11 cellular contexts compared by ENCODE assay signal in genomic region chr6:30091577-30092381, GRCh38. TPM values are rescaled to one million over a fixed set of nuclear protein-coding genes. Genes with fewer than 3 reads are reported as not detected.
DNase-seq lines count a peak whose midpoint lies in the region; ATAC-seq lines count a peak whose summit lies in the region.
"Had no signal": no experiment of that assay in that cellular context is flagged by ENCODE, and none has a peak within 500 bp of the region (broad histone marks: within the 10 kb centered on the region; RNA-seq: fewer than 3 reads in every experiment).

No MANE protein-coding gene starts in this region.

- peak overlapping the region; percentile 25 to 42 for H3K9ac ChIP-seq in duodenal mucosa (ENCODE audit: low read depth in 1 of 2, low read length in 2 of 2)

- ATAC-seq in T-cell (replicated peaks in 1 of 4), result no peak

- DNase-seq in AG20443 (ENCODE audit: low spot score) (peak; percentile 85), LoVo (ENCODE audit: low spot score) (peak; percentile 86), mucosa of gallbladder (ENCODE audit: low spot score) (peak; percentile 86), T-cell (no peak), activated gamma-delta T cell treated with Interleukin-2 at 50 U/mL for 16 hours (no peak), NCI-H510A treated with DMSO at 0.1 percent for 48 hours (lab: John Stamatoyannopoulos, UW) (no peak)
- no peak for DNase-seq in activated effector memory CD4-positive, alpha-beta T cell treated with anti-CD3 and anti-CD28 coated beads, Interleukin-2, amount 50 U/mL, for 16 hours
- DNase-seq: central memory CD4-positive, alpha-beta T cell; DMS153 had no signal

- peak overlapping the region in 1 of 2 donors; percentile 18 for H3K4me3 ChIP-seq in duodenal mucosa (ENCODE audit: low read depth in 1 of 2, low read length in 2 of 2)

- no peak overlapping the region for H3K27ac Mint-ChIP-seq in T-cell

- no peaks in the 10 kb centered on the region for H3K9me3 Mint-ChIP-seq in T-cell

- no peaks in the 10 kb centered on the region for H3K9me3 ChIP-seq in duodenal mucosa (ENCODE audit: control insufficient read depth in 1 of 2, low read length in 2 of 2)

- POLR2A ChIA-PET in T-cell (lab: Charles Lee), result no interaction called here

- CTCF ChIA-PET in T-cell (lab: Charles Lee), result no interaction called here

- H3K27me3 Mint-ChIP-seq in T-cell, result peaks cover 58 to 77% of the 10 kb centered on the region in 2 donors

- no peaks in the 10 kb centered on the region for H3K36me3 ChIP-seq in duodenal mucosa (ENCODE audit: control insufficient read depth in 1 of 2, insufficient read depth in 2 of 2, low read length in 2 of 2)

- H3K27me3 ChIP-seq in duodenal mucosa (ENCODE audit: control insufficient read depth in 1 of 2, insufficient read depth in 2 of 2, low read length in 2 of 2), result peaks cover 4 to 5% of the 10 kb centered on the region in 2 donors

- H3K36me3 Mint-ChIP-seq in T-cell, result no peaks in the 10 kb centered on the region

- H3K27ac ChIP-seq in duodenal mucosa (ENCODE audit: low read depth, low read length), result peak overlapping the region; percentile 79

- peaks cover 0 to 6% (median 0%) of the 10 kb centered on the region in 3 donors for H3K4me1 Mint-ChIP-seq in T-cell

- H3K4me1 ChIP-seq in duodenal mucosa (ENCODE audit: control insufficient read depth in 1 of 2, insufficient read depth in 2 of 2, low read length in 2 of 2), result peaks cover 17 to 23% of the 10 kb centered on the region in 2 donors

- H3K4me3 Mint-ChIP-seq in T-cell, result no peak overlapping the region

RNA-seq across cellular contexts. Expression of gene RNF39, which starts 16.2 kb away (rescaled TPM):
- total RNA-seq in mucosa of gallbladder, result 2.5 TPM
- total RNA-seq in T-cell, result not detected

RNA-seq across cellular contexts. Expression of gene TRIM31, which starts 21.1 kb away (rescaled TPM):
- total RNA-seq in mucosa of gallbladder (3.1 TPM), T-cell (under 1 TPM in 1 of 5 donors, not detected in 4; 0.44 TPM)

RNA-seq across cellular contexts. Expression of gene PPP1R11, which starts 24.8 kb away (rescaled TPM):
- total RNA-seq in mucosa of gallbladder (76.9 TPM), T-cell (10 to 100 TPM; 47.2 to 61.4 (median 55.6) TPM)

RNA-seq across cellular contexts. Expression of gene POLR1H, which starts 30.7 kb away (rescaled TPM):
- total RNA-seq in mucosa of gallbladder (19.5 TPM), T-cell (10 to 100 TPM; 28.7 to 43.5 (median 36.5) TPM)

RNA-seq across cellular contexts. Expression of gene TRIM40, which starts 44.2 kb away (rescaled TPM):
- total RNA-seq in mucosa of gallbladder, result not detected
- not detected for total RNA-seq in T-cell
- total RNA-seq: lower leg skin had no signal

Comparison
In these comparisons a context has a peak if more than half of its experiments do, and no peak if none do; other contexts are left out.
1. DNase-seq: peak in AG20443 (single experiment), LoVo (single experiment) and mucosa of gallbladder (single experiment); none in T-cell (0 of 34), activated gamma-delta T cell treated with Interleukin-2 at 50 U/mL for 16 hours (single experiment), NCI-H510A treated with DMSO at 0.1 percent for 48 hours (single experiment) and activated effector memory CD4-positive, alpha-beta T cell treated with anti-CD3 and anti-CD28 coated beads, Interleukin-2, amount 50 U/mL, for 16 hours (single experiment).